In genomic region chr1:41866285-41866684, GRCh38 we compare ENCODE assay signal across 1 cellular context.
TF ChIP-seq lines count a peak whose summit lies in the region.

No MANE protein-coding gene starts in this region.

TF ChIP-seq in IMR-90, 13 proteins besides CTCF, POLR2A, EP300 and RAD21 (continued from another document):
- TF ChIP-seq MAFK (IDR thresholded peaks at IDR 0.05; ENCODE audit: low read depth, low read length), result no peak
- TF ChIP-seq, protein P1, sequence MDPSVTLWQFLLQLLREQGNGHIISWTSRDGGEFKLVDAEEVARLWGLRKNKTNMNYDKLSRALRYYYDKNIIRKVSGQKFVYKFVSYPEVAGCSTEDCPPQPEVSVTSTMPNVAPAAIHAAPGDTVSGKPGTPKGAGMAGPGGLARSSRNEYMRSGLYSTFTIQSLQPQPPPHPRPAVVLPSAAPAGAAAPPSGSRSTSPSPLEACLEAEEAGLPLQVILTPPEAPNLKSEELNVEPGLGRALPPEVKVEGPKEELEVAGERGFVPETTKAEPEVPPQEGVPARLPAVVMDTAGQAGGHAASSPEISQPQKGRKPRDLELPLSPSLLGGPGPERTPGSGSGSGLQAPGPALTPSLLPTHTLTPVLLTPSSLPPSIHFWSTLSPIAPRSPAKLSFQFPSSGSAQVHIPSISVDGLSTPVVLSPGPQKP (IDR thresholded peaks at IDR 0.05; ENCODE audit: borderline replicate concordance, low read depth, low read length), result no peak
